In the genomic region with DNA sequence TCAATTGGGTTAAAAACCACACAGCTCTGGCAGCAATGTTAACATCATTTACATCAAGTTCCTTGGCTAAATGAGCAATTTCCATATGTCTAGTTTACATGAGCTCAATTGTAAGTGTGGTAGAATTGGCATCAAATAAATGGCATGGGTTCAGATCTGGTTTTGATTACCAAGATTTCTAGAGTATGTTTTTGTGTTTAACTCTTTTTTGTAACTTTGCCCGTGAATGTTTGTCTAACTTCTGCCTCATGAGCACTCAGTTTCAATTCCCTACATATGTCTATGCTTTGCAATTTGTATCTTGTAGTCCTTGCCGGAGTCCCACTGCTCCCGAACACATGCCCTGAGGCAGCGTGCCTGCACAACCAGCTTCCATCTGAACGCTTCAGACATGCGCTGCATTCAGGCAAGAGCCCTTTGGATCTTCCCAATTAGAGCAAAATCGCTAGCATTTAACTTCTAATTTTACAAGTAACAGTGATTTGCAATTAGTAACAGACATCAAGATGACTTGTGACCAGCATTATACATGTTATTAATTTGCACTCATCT, we compare ENCODE assay signal across 23 cellular contexts.
"Had no signal": no experiment of that assay in that cellular context is flagged by ENCODE, and none has a peak within 500 bp of the region (broad histone marks: within the 10 kb centered on the region; RNA-seq: fewer than 3 reads in every experiment).

No MANE protein-coding gene starts in this region.

- H3K4me3 Mint-ChIP-seq: activated naive CD8-positive, alpha-beta T cell treated with anti-CD3 and anti-CD28 coated beads for 36 hours; activated T-cell treated with anti-CD3 and anti-CD28 coated beads, Interleukin-2, amount 50 U/mL, for 24 hours; activated T-helper 17 cell treated with anti-CD3 and anti-CD28 coated beads, Interleukin-2, amount 50 U/mL, for 72 hours; endodermal cell; natural killer cell; T-helper 1 cell treated with Interleukin-12 subunit alpha and Interleukin-12 subunit beta and Interleukin-4 antibody, amounts not matched to agents 30 μg/mL and 1 μg/mL, for 36 hours; WTC11 had no signal

- H3K27ac ChIP-seq: colonic mucosa, ovary, prostate gland, right atrium auricular region, spleen, upper lobe of right lung had no signal

- H3K36me3 ChIP-seq: colonic mucosa, ovary, prostate gland, right atrium auricular region, spleen, upper lobe of right lung had no signal

- H3K4me1 Mint-ChIP-seq: activated naive CD8-positive, alpha-beta T cell treated with anti-CD3 and anti-CD28 coated beads for 36 hours; activated T-helper 17 cell treated with anti-CD3 and anti-CD28 coated beads, Interleukin-2, amount 50 U/mL, for 72 hours; natural killer cell had no signal

- H3K9me3 ChIP-seq: colonic mucosa, ovary, prostate gland, right atrium auricular region, upper lobe of right lung had no signal

- H3K27me3 ChIP-seq: colonic mucosa, ovary, right atrium auricular region, spleen, upper lobe of right lung had no signal

- H3K4me1 ChIP-seq: colonic mucosa, prostate gland, right atrium auricular region, spleen, upper lobe of right lung had no signal

- ATAC-seq: activated T-helper 17 cell treated with anti-CD3 and anti-CD28 coated beads, Interleukin-2, amount 50 U/mL, for 72 hours; left cardiac atrium; natural killer cell; upper lobe of right lung; WTC11 had no signal

- H3K36me3 Mint-ChIP-seq: activated naive CD8-positive, alpha-beta T cell treated with anti-CD3 and anti-CD28 coated beads for 36 hours; natural killer cell; WTC11 had no signal

- H3K27ac Mint-ChIP-seq: activated naive CD8-positive, alpha-beta T cell treated with anti-CD3 and anti-CD28 coated beads for 36 hours; activated T-cell treated with anti-CD3 and anti-CD28 coated beads, Interleukin-2, amount 50 U/mL, for 24 hours; activated T-helper 17 cell treated with anti-CD3 and anti-CD28 coated beads, Interleukin-2, amount 50 U/mL, for 72 hours; endodermal cell; natural killer cell; T-helper 1 cell treated with Interleukin-12 subunit alpha and Interleukin-12 subunit beta and Interleukin-4 antibody, amounts not matched to agents 30 μg/mL and 1 μg/mL, for 36 hours; WTC11 had no signal

- H3K4me3 ChIP-seq: colonic mucosa, ovary, prostate gland, right atrium auricular region, spleen, upper lobe of right lung had no signal

- H3K27me3 Mint-ChIP-seq: activated naive CD8-positive, alpha-beta T cell treated with anti-CD3 and anti-CD28 coated beads for 36 hours; activated T-cell treated with anti-CD3 and anti-CD28 coated beads, Interleukin-2, amount 50 U/mL, for 24 hours; activated T-helper 17 cell treated with anti-CD3 and anti-CD28 coated beads, Interleukin-2, amount 50 U/mL, for 72 hours had no signal

- H3K9me3 Mint-ChIP-seq: activated T-helper 17 cell treated with anti-CD3 and anti-CD28 coated beads, Interleukin-2, amount 50 U/mL, for 72 hours; endodermal cell had no signal

- DNase-seq: activated CD4-positive, alpha-beta T cell treated with anti-CD3 and anti-CD28 coated beads, Interleukin-2, amount 50 U/mL, for 4 hours; activated CD8-positive, alpha-beta memory T cell treated with anti-CD3 and anti-CD28 coated beads for 24 hours; activated CD8-positive, alpha-beta memory T cell treated with anti-CD3 and anti-CD28 coated beads, Interleukin-2, amount 50 U/mL, for 4 hours; activated naive CD4-positive, alpha-beta T cell; activated naive CD8-positive, alpha-beta T cell treated with anti-CD3 and anti-CD28 coated beads for 36 hours; activated T-cell treated with anti-CD3 and anti-CD28 coated beads, Interleukin-2, amount 50 U/mL, for 24 hours; amniotic stem cell; colonic mucosa; endodermal cell; left cardiac atrium; midbrain; natural killer cell; ovary; spleen; stimulated activated CD4-positive, alpha-beta T cell treated with anti-CD3 and anti-CD28 coated beads, Interleukin-4, amount 100 ng/mL, for 1 hour; stimulated activated naive CD4-positive, alpha-beta T cell treated with Interleukin-2 at 50 U/mL for 16 hours; T1000; upper lobe of right lung had no signal
